In genomic region chr1:1291023-1291528, GRCh38 we compare ENCODE assay signal across 15 cellular contexts. TPM values are rescaled to one million over a fixed set of nuclear protein-coding genes. Genes with fewer than 3 reads are reported as not detected.
DNase-seq lines count a peak whose midpoint lies in the region; ATAC-seq and TF ChIP-seq lines count a peak whose summit lies in the region.
"Had no signal": no experiment of that assay in that cellular context is flagged by ENCODE, and none has a peak within 500 bp of the region (broad histone marks: within the 10 kb centered on the region; RNA-seq: fewer than 3 reads in every experiment).

No MANE protein-coding gene starts in this region.

- H3K4me3 Mint-ChIP-seq in Calu3 (ENCODE audit: low read depth, unreplicated experiment) = no peak overlapping the region
- no peak overlapping the region for H3K4me3 Mint-ChIP-seq in activated T-cell treated with anti-CD3 and anti-CD28 coated beads, Interleukin-2, amount 50 U/mL, for 4 hours
- no peak overlapping the region for H3K4me3 Mint-ChIP-seq in activated CD4-positive, alpha-beta memory T cell treated with anti-CD3 and anti-CD28 coated beads, Interleukin-2, amount 10 ng/mL, durations not matched to agents 7 days and 5 days
- H3K4me3 Mint-ChIP-seq: activated CD4-positive, alpha-beta T cell treated with anti-CD3 and anti-CD28 coated beads for 36 hours; activated T-helper 17 cell treated with anti-CD3 and anti-CD28 coated beads, Interleukin-2, amount 50 U/mL, for 72 hours; brain; CD4-positive, alpha-beta T cell; IgD-negative memory B cell had no signal

- ATAC-seq in mucosa of descending colon = peak; percentile 56
- ATAC-seq in activated T-cell treated with anti-CD3 and anti-CD28 coated beads, Interleukin-2, amount 50 U/mL, for 4 hours = no peak

- no peaks in the 10 kb centered on the region for H3K9me3 ChIP-seq in mucosa of descending colon
- H3K9me3 ChIP-seq: heart right ventricle had no signal

- CTCF ChIA-PET in Calu3 (lab: Charles Lee) = interaction anchor here (1.0 to 2.8 kb wide), 6 partner anchors 9 to 231 kb away, joined by 3 to 17 read pairs (median 4); no protein-coding TSS in a partner anchor
- CTCF ChIA-PET in activated CD4-positive, alpha-beta memory T cell treated with anti-CD3 and anti-CD28 coated beads, Interleukin-2, amount 10 ng/mL, durations not matched to agents 7 days and 5 days (lab: Charles Lee) = interaction anchor here (0.7 to 3.2 kb wide), 7 partner anchors 9 to 272 kb away, joined by 3 to 36 read pairs (median 4); no protein-coding TSS in a partner anchor

- no peak for TF ChIP-seq CTCF in Calu3 (IDR thresholded peaks at IDR 0.05; ENCODE audit: unreplicated experiment)
- TF ChIP-seq CTCF in mucosa of descending colon (IDR thresholded peaks at IDR 0.05) = no peak

- H3K27me3 Mint-ChIP-seq in Calu3 (ENCODE audit: unreplicated experiment) = no peaks in the 10 kb centered on the region
- no peaks in the 10 kb centered on the region for H3K27me3 Mint-ChIP-seq in activated T-cell treated with anti-CD3 and anti-CD28 coated beads, Interleukin-2, amount 50 U/mL, for 4 hours (ENCODE audit: low read depth)
- H3K27me3 Mint-ChIP-seq in activated CD4-positive, alpha-beta memory T cell treated with anti-CD3 and anti-CD28 coated beads, Interleukin-2, amount 10 ng/mL, durations not matched to agents 7 days and 5 days = no peaks in the 10 kb centered on the region
- H3K27me3 Mint-ChIP-seq: activated CD4-positive, alpha-beta T cell treated with anti-CD3 and anti-CD28 coated beads for 36 hours; activated T-helper 17 cell treated with anti-CD3 and anti-CD28 coated beads, Interleukin-2, amount 50 U/mL, for 72 hours; brain; CD4-positive, alpha-beta T cell; IgD-negative memory B cell had no signal

- POLR2A ChIA-PET in activated CD4-positive, alpha-beta memory T cell treated with anti-CD3 and anti-CD28 coated beads, Interleukin-2, amount 10 ng/mL, durations not matched to agents 7 days and 5 days (lab: Charles Lee) = interaction anchor here (1.1 to 2.4 kb wide), 5 partner anchors 8 to 175 kb away, joined by 3 to 11 read pairs (median 3); partner anchors contain the start of genes AURKAIP1 and C1orf159

- no peaks in the 10 kb centered on the region for H3K36me3 ChIP-seq in mucosa of descending colon (ENCODE audit: low read depth)

- peaks cover 12% of the 10 kb centered on the region for H3K4me1 ChIP-seq in mucosa of descending colon (ENCODE audit: low read depth)

- intact Hi-C loops in Calu3 (cut with micrococcal nuclease; ENCODE audit: unreplicated experiment) (no loop called here), mucosa of descending colon (cut with DNase I, micrococcal nuclease) (no loop called here)

- no TSS peak for BruUV-seq in Calu3 (replicated peaks; lab: Mats Ljungman, UMichigan)

- H3K4me3 ChIP-seq in mucosa of descending colon = no peak overlapping the region
- H3K4me3 ChIP-seq: heart right ventricle, SK-N-MC had no signal

- DNase-seq in Calu3 (peak; percentile 55), NCI-H1105 treated with DMSO at 0.1 percent for 48 hours (lab: John Stamatoyannopoulos, UW) (peak; percentile 41), SW480 (ENCODE audit: low spot score) (peak; percentile 66), mucosa of descending colon (peak in 2 of 3 donors; percentile 42 to 67), iPS-NIHi7 (ENCODE audit: extremely low spot score) (no peak), cortex of kidney (lab: John Stamatoyannopoulos, UW) (no peak)
- no peak for DNase-seq in activated T-cell treated with anti-CD3 and anti-CD28 coated beads, Interleukin-2, amount 50 U/mL, for 4 hours
- DNase-seq in activated CD4-positive, alpha-beta memory T cell treated with anti-CD3 and anti-CD28 coated beads, Interleukin-2, amount 10 ng/mL, durations not matched to agents 7 days and 5 days = no peak

- no peak overlapping the region for H3K27ac Mint-ChIP-seq in Calu3 (ENCODE audit: unreplicated experiment)
- no peak overlapping the region for H3K27ac Mint-ChIP-seq in activated CD4-positive, alpha-beta memory T cell treated with anti-CD3 and anti-CD28 coated beads, Interleukin-2, amount 10 ng/mL, durations not matched to agents 7 days and 5 days
- H3K27ac Mint-ChIP-seq: activated CD4-positive, alpha-beta T cell treated with anti-CD3 and anti-CD28 coated beads for 36 hours; activated T-helper 17 cell treated with anti-CD3 and anti-CD28 coated beads, Interleukin-2, amount 50 U/mL, for 72 hours; CD4-positive, alpha-beta T cell had no signal

- no peaks in the 10 kb centered on the region for H3K4me1 Mint-ChIP-seq in Calu3 (ENCODE audit: low read depth, unreplicated experiment)
- H3K4me1 Mint-ChIP-seq in activated T-cell treated with anti-CD3 and anti-CD28 coated beads, Interleukin-2, amount 50 U/mL, for 4 hours (ENCODE audit: low read depth) = peaks cover 2% of the 10 kb centered on the region
- no peaks in the 10 kb centered on the region for H3K4me1 Mint-ChIP-seq in activated CD4-positive, alpha-beta memory T cell treated with anti-CD3 and anti-CD28 coated beads, Interleukin-2, amount 10 ng/mL, durations not matched to agents 7 days and 5 days
- H3K4me1 Mint-ChIP-seq: activated CD4-positive, alpha-beta T cell treated with anti-CD3 and anti-CD28 coated beads for 36 hours; activated T-helper 17 cell treated with anti-CD3 and anti-CD28 coated beads, Interleukin-2, amount 50 U/mL, for 72 hours; brain had no signal

- H3K36me3 Mint-ChIP-seq in Calu3 (ENCODE audit: insufficient read depth, unreplicated experiment) = peaks cover 22% of the 10 kb centered on the region
- no peaks in the 10 kb centered on the region for H3K36me3 Mint-ChIP-seq in activated T-cell treated with anti-CD3 and anti-CD28 coated beads, Interleukin-2, amount 50 U/mL, for 4 hours (ENCODE audit: insufficient read depth)
- peaks cover 4% of the 10 kb centered on the region for H3K36me3 Mint-ChIP-seq in activated CD4-positive, alpha-beta memory T cell treated with anti-CD3 and anti-CD28 coated beads, Interleukin-2, amount 10 ng/mL, durations not matched to agents 7 days and 5 days (ENCODE audit: low read depth)
- H3K36me3 Mint-ChIP-seq: brain, IgD-negative memory B cell had no signal

- no peaks in the 10 kb centered on the region for H3K9me3 Mint-ChIP-seq in Calu3 (ENCODE audit: low read depth, unreplicated experiment)
- H3K9me3 Mint-ChIP-seq in activated T-cell treated with anti-CD3 and anti-CD28 coated beads, Interleukin-2, amount 50 U/mL, for 4 hours = no peaks in the 10 kb centered on the region
- H3K9me3 Mint-ChIP-seq in activated CD4-positive, alpha-beta memory T cell treated with anti-CD3 and anti-CD28 coated beads, Interleukin-2, amount 10 ng/mL, durations not matched to agents 7 days and 5 days = no peaks in the 10 kb centered on the region
- H3K9me3 Mint-ChIP-seq: activated T-helper 17 cell treated with anti-CD3 and anti-CD28 coated beads, Interleukin-2, amount 50 U/mL, for 72 hours; brain; CD4-positive, alpha-beta T cell; IgD-negative memory B cell had no signal

RNA-seq across cellular contexts. Expression of gene SCNN1D, which starts 10.8 kb away (rescaled TPM):
- total RNA-seq in Calu3 (2022) (2.5 and 4.1 TPM in 2 replicates), mucosa of descending colon (1 to 10 TPM; 3.5 to 5.4 (median 4.5) TPM)
- total RNA-seq in activated T-cell treated with anti-CD3 and anti-CD28 coated beads, Interleukin-2, amount 50 U/mL, for 4 hours = 1 to 10 TPM; 2.8 to 3.9 (median 3.2) TPM
- total RNA-seq in activated CD4-positive, alpha-beta memory T cell treated with anti-CD3 and anti-CD28 coated beads, Interleukin-2, amount 10 ng/mL, durations not matched to agents 7 days and 5 days = 1 to 10 TPM; 3.9 to 4.4 TPM

RNA-seq across cellular contexts. Expression of gene ACAP3, which starts 16.7 kb away (rescaled TPM):
- total RNA-seq in Calu3 (2022) (41.1 and 48.3 TPM in 2 replicates), mucosa of descending colon (10 to 100 TPM; 42.1 to 76.9 (median 44.8) TPM)
- 10 to 100 TPM; 28.4 to 37.6 (median 30.1) TPM for total RNA-seq in activated T-cell treated with anti-CD3 and anti-CD28 coated beads, Interleukin-2, amount 50 U/mL, for 4 hours
- 10 to 100 TPM; 64.4 to 72.3 TPM for total RNA-seq in activated CD4-positive, alpha-beta memory T cell treated with anti-CD3 and anti-CD28 coated beads, Interleukin-2, amount 10 ng/mL, durations not matched to agents 7 days and 5 days

RNA-seq across cellular contexts. Expression of gene PUSL1, which starts 17.3 kb away (rescaled TPM):
- total RNA-seq in Calu3 (2022) (22.7 and 24.7 TPM in 2 replicates), mucosa of descending colon (10 to 100 TPM; 12.4 to 15.9 (median 15.4) TPM)
- 10 to 100 TPM; 38.9 to 40.7 (median 39.5) TPM for total RNA-seq in activated T-cell treated with anti-CD3 and anti-CD28 coated beads, Interleukin-2, amount 50 U/mL, for 4 hours
- total RNA-seq in activated CD4-positive, alpha-beta memory T cell treated with anti-CD3 and anti-CD28 coated beads, Interleukin-2, amount 10 ng/mL, durations not matched to agents 7 days and 5 days = 10 to 100 TPM; 17.9 to 20.0 TPM

RNA-seq across cellular contexts. Expression of gene UBE2J2, which starts 17.4 kb away (rescaled TPM):
- total RNA-seq in Calu3 (2022) = 45.6 and 50.0 TPM in 2 replicates
- total RNA-seq in mucosa of descending colon = 10 to 100 TPM; 49.8 to 65.8 (median 61.1) TPM
- 10 to 100 TPM; 89.3 to 93.6 (median 91.2) TPM for total RNA-seq in activated T-cell treated with anti-CD3 and anti-CD28 coated beads, Interleukin-2, amount 50 U/mL, for 4 hours
- 10 to 100 TPM; 62.4 to 63.5 TPM for total RNA-seq in activated CD4-positive, alpha-beta memory T cell treated with anti-CD3 and anti-CD28 coated beads, Interleukin-2, amount 10 ng/mL, durations not matched to agents 7 days and 5 days

RNA-seq across cellular contexts. Expression of gene INTS11, which starts 33.4 kb away (rescaled TPM):
- total RNA-seq in Calu3 (2022) = 110 and 117 TPM in 2 replicates
- total RNA-seq in mucosa of descending colon = 100 to 1,000 TPM in 1 of 3 donors, 10 to 100 TPM in 2; 89.9 to 127 (median 95.5) TPM
- 100 to 1,000 TPM; 164 to 181 (median 172) TPM for total RNA-seq in activated T-cell treated with anti-CD3 and anti-CD28 coated beads, Interleukin-2, amount 50 U/mL, for 4 hours
- 100 to 1,000 TPM; 109 to 111 TPM for total RNA-seq in activated CD4-positive, alpha-beta memory T cell treated with anti-CD3 and anti-CD28 coated beads, Interleukin-2, amount 10 ng/mL, durations not matched to agents 7 days and 5 days

Comparison
In these comparisons a context has a peak if more than half of its experiments do, and no peak if none do; other contexts are left out.
1. DNase-seq: peak in Calu3 (single experiment), NCI-H1105 treated with DMSO at 0.1 percent for 48 hours (single experiment), SW480 (single experiment) and mucosa of descending colon (2 of 3); none in activated T-cell treated with anti-CD3 and anti-CD28 coated beads, Interleukin-2, amount 50 U/mL, for 4 hours (single experiment), activated CD4-positive, alpha-beta memory T cell treated with anti-CD3 and anti-CD28 coated beads, Interleukin-2, amount 10 ng/mL, durations not matched to agents 7 days and 5 days (single experiment), iPS-NIHi7 (single experiment) and cortex of kidney (single experiment).